ENCODE assay signal across 9 cellular contexts in the genomic region with DNA sequence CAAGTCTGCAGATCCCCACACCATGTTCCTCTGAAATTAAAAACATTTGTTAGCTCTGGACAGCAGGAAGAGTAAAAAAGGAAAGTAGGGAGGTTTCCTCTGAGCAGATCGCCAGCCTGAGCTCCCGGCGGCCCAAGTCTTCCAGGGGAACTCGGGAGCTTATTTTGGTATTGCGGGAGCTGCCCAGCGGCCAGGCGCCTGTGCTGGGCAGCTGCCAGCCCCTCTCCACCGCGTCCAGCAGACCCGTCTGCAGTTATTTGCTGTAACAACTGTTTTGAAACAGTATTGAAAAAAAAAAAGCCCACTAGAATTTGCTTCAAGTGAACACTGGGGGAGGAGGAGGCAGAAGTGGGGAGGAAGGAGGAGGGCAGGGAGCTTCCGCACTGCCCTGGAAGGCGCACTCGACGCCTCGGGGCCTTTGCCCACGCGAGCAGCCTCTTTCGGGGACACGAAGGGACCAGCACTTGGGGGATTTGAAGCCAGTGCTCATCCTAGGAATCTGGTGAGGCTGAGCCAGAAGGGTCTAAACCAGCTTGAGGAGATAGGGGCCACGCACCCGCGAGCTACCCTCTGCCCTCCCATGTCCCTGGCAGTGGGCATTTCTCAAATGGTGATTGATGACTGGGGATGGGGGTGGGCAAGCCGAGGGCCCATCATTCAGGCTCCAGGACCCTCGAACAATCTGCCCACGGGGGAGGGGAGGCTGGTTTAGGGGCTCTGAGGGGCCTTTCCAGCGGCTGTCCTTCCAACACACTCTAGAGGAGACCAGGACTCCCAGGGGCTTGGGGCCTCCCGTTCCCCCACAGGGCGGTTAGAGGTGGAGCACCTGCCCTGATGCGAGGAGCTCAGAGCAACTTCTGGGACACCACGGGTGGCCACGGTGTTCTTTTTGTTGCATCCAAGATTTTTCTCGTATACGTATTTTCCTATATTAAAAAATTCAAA. TPM values are rescaled to one million over a fixed set of nuclear protein-coding genes. Genes with fewer than 3 reads are reported as not detected.
DNase-seq lines count a peak whose midpoint lies in the region; ATAC-seq and TF ChIP-seq lines count a peak whose summit lies in the region.
"Had no signal": no experiment of that assay in that cellular context is flagged by ENCODE, and none has a peak within 500 bp of the region (broad histone marks: within the 10 kb centered on the region; RNA-seq: fewer than 3 reads in every experiment).

No MANE protein-coding gene starts in this region.

- H3K4me3 ChIP-seq in HAP-1 (peak overlapping the region; percentile 64), adipocyte (ENCODE audit: low read length) (peak overlapping the region; percentile 90), gastrocnemius medialis (peak overlapping the region; percentile 72 to 93 (median 80))

- H3K9me3 ChIP-seq in HAP-1 (no peaks in the 10 kb centered on the region), adipocyte (ENCODE audit: control insufficient read depth, low read length) (no peaks in the 10 kb centered on the region), gastrocnemius medialis (no peaks in the 10 kb centered on the region)

- no peaks in the 10 kb centered on the region; the same call in 1 of the 2 replicates for H3K36me3 ChIP-seq in HAP-1 (replicated peaks)
- H3K36me3 ChIP-seq in adipocyte (ENCODE audit: control insufficient read depth, insufficient read depth, low read length, severe bottlenecking) = no peaks in the 10 kb centered on the region
- no peaks in the 10 kb centered on the region for H3K36me3 ChIP-seq in gastrocnemius medialis

- peak overlapping the region; percentile 86 for H3K9ac ChIP-seq in adipocyte (ENCODE audit: low read length)

- peak overlapping the region; percentile 98 to 99 (median 98) for H3K27ac ChIP-seq in gastrocnemius medialis

- H3K4me1 ChIP-seq in HAP-1 (peaks cover 22% of the 10 kb centered on the region), adipocyte (ENCODE audit: control insufficient read depth, insufficient read depth, low read length) (peaks cover 47% of the 10 kb centered on the region), gastrocnemius medialis (peaks cover 44 to 46% of the 10 kb centered on the region in 2 donors)

- intact Hi-C loops in gastrocnemius medialis (cut with DNase I; ENCODE audit: low total_unique reads) = no loop called here
- intact Hi-C loops in posterior vena cava (cut with DNase I) = loop anchor here (5.0 to 10.0 kb wide), 3 partner anchors 90 to 137 kb away; a partner anchor contains a TSS

- peak in 1 of 5 experiments; percentile 7 for TF ChIP-seq CTCF in gastrocnemius medialis (IDR thresholded peaks at IDR 0.05 in 4 of 5, conservative IDR thresholded peaks at IDR 0.05 in 1 of 5)

- peak in 1 of 2 donors; percentile 3 for ATAC-seq in gastrocnemius medialis

- peak; percentile 21 to 36 for TF ChIP-seq POLR2A in gastrocnemius medialis (IDR thresholded peaks at IDR 0.05)

- in situ Hi-C loops in HAP-1 (cut with MboI; ENCODE audit: low sequenced_read_pairs) = loop anchor here (5.0 to 10.0 kb wide), 2 partner anchors 93 to 100 kb away; no protein-coding TSS in a partner anchor
- in situ Hi-C loops in gastrocnemius medialis (cut with MboI; ENCODE audit: low sequenced_read_pairs in 4 of 4) = loop anchor here in 1 of 4 donors (10.0 kb wide), 1 partner anchor 97 kb away; a partner anchor contains a TSS
- in situ Hi-C loops in KBM-7 (cut with MboI; ENCODE audit: low pct_unique_long_range_greater_than_20kb, low sequenced_read_pairs) = no loop called here

- H3K27me3 ChIP-seq in HAP-1 (ENCODE audit: low read depth) = no peaks in the 10 kb centered on the region
- no peaks in the 10 kb centered on the region for H3K27me3 ChIP-seq in adipocyte (replicated peaks; ENCODE audit: control insufficient read depth, insufficient read depth, low read length)
- no peaks in the 10 kb centered on the region for H3K27me3 ChIP-seq in gastrocnemius medialis

- no peak for DNase-seq in HAP-1 (ENCODE audit: low spot score in 2 of 2)
- peak; percentile 71 for DNase-seq in adipocyte (ENCODE audit: low read depth)
- DNase-seq in hepatic stellate cell (ENCODE audit: low spot score) = peak; percentile 78
- peak; percentile 56 to 64 for DNase-seq in gastrocnemius medialis
- no peak for DNase-seq in KBM-7
- DNase-seq in posterior vena cava (ENCODE audit: low spot score) = no peak
- DNase-seq in SK-N-DZ (ENCODE audit: low spot score) = no peak
- no peak for DNase-seq in DMS53 treated with DMSO at 0.1 percent for 48 hours (lab: John Stamatoyannopoulos, UW; ENCODE audit: unreplicated experiment)
- DNase-seq: left cardiac atrium had no signal

RNA-seq across cellular contexts. Expression of a gene that starts 3.0 kb away (rescaled TPM):
- total RNA-seq in gastrocnemius medialis (1 to 10 TPM; 2.5 to 8.4 (median 5.8) TPM), posterior vena cava (10 to 100 TPM; 17.3 to 19.1 TPM)
- 6.6 and 15.1 TPM in 2 replicates for polyA plus RNA-seq in SK-N-DZ (2014; cell fraction: cytosol; rRNA removed)
- 33.7 and 55.3 TPM in 2 replicates for polyA plus RNA-seq in SK-N-DZ (2014; cell fraction: nucleus; rRNA removed)

Comparison
In these comparisons a context has a peak if more than half of its experiments do, and no peak if none do; other contexts are left out.
1. DNase-seq: peak in adipocyte (single experiment), hepatic stellate cell (single experiment) and gastrocnemius medialis (2 of 2); none in HAP-1 (0 of 2), KBM-7 (single experiment), posterior vena cava (single experiment), SK-N-DZ (single experiment) and DMS53 treated with DMSO at 0.1 percent for 48 hours (single experiment).
2. Peak in every context shown above with its lines, with median percentiles within 50 percentile points of each other: H3K4me3 ChIP-seq.